Comparison of ENCODE assay signal across 1 cellular context in the genomic region with DNA sequence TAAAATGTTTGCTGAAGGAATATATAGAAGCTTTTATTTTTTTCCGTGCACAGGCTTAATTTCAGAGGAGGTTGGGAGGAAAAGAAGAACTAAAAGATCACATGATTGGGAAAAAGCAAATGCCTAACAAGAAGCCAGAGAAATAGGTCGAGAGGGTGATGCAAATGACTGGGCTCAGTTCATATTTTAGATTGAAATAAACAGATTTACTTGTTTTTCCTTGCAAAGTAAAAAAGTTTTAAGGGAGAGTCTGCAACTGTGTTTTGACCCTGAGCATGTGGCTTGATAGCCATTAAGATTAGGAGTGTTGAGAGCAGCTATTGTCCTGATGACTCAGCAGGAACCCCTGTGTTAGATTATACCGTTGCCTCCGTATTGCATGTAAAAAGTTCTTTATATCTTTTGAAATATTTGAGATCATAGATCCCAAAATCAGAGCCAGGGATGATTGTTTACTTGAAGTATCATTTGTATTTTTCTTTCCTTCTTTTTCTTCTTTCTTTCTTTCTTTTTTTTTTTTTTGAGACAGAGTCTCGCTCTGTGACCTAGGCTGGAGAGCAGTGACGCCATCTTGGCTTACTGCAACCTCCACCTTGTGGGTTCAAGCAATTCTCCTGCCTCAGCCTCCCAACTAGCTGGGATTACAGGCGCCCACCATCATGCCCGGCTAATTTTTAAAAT.
TF ChIP-seq lines count a peak whose summit lies in the region.

No MANE protein-coding gene starts in this region.

TF ChIP-seq in IMR-90, 13 proteins besides CTCF, POLR2A, EP300 and RAD21:
- no peak for TF ChIP-seq MXI1 (IDR thresholded peaks at IDR 0.05; ENCODE audit: borderline replicate concordance, low read depth, low read length)
- TF ChIP-seq SMC3 (IDR thresholded peaks at IDR 0.05; ENCODE audit: low read depth, low read length): no peak
- no peak for TF ChIP-seq CEBPB (IDR thresholded peaks at IDR 0.05; ENCODE audit: low read depth, low read length)
- no peak for TF ChIP-seq RCOR1 (IDR thresholded peaks at IDR 0.05; ENCODE audit: insufficient replicate concordance, low read length)
- peak; percentile 61; the same call in 1 of the 2 replicates for TF ChIP-seq NFE2L2 (IDR thresholded peaks at IDR 0.05; ENCODE audit: low read depth, low read length)
- TF ChIP-seq BHLHE40 (IDR thresholded peaks at IDR 0.05; ENCODE audit: low read depth, low read length): no peak
- TF ChIP-seq, protein P1, sequence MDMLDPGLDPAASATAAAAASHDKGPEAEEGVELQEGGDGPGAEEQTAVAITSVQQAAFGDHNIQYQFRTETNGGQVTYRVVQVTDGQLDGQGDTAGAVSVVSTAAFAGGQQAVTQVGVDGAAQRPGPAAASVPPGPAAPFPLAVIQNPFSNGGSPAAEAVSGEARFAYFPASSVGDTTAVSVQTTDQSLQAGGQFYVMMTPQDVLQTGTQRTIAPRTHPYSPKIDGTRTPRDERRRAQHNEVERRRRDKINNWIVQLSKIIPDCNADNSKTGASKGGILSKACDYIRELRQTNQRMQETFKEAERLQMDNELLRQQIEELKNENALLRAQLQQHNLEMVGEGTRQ (IDR thresholded peaks at IDR 0.05; ENCODE audit: low read depth, low read length): no peak
- TF ChIP-seq RFX5 (IDR thresholded peaks at IDR 0.05; ENCODE audit: low read depth, low read length): no peak
- TF ChIP-seq, protein P2, sequence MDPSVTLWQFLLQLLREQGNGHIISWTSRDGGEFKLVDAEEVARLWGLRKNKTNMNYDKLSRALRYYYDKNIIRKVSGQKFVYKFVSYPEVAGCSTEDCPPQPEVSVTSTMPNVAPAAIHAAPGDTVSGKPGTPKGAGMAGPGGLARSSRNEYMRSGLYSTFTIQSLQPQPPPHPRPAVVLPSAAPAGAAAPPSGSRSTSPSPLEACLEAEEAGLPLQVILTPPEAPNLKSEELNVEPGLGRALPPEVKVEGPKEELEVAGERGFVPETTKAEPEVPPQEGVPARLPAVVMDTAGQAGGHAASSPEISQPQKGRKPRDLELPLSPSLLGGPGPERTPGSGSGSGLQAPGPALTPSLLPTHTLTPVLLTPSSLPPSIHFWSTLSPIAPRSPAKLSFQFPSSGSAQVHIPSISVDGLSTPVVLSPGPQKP (IDR thresholded peaks at IDR 0.05; ENCODE audit: borderline replicate concordance, low read depth, low read length): no peak
- no peak for TF ChIP-seq MAZ (IDR thresholded peaks at IDR 0.05; ENCODE audit: borderline replicate concordance, low read depth, low read length)
- TF ChIP-seq CHD1 (IDR thresholded peaks at IDR 0.05; ENCODE audit: low read depth, low read length): no peak
- no peak for TF ChIP-seq FOS (IDR thresholded peaks at IDR 0.05; ENCODE audit: low read depth, low read length)
- peak; percentile 74 for TF ChIP-seq MAFK (IDR thresholded peaks at IDR 0.05; ENCODE audit: low read depth, low read length)
